13 cellular contexts compared by ENCODE assay signal in the genomic region with DNA sequence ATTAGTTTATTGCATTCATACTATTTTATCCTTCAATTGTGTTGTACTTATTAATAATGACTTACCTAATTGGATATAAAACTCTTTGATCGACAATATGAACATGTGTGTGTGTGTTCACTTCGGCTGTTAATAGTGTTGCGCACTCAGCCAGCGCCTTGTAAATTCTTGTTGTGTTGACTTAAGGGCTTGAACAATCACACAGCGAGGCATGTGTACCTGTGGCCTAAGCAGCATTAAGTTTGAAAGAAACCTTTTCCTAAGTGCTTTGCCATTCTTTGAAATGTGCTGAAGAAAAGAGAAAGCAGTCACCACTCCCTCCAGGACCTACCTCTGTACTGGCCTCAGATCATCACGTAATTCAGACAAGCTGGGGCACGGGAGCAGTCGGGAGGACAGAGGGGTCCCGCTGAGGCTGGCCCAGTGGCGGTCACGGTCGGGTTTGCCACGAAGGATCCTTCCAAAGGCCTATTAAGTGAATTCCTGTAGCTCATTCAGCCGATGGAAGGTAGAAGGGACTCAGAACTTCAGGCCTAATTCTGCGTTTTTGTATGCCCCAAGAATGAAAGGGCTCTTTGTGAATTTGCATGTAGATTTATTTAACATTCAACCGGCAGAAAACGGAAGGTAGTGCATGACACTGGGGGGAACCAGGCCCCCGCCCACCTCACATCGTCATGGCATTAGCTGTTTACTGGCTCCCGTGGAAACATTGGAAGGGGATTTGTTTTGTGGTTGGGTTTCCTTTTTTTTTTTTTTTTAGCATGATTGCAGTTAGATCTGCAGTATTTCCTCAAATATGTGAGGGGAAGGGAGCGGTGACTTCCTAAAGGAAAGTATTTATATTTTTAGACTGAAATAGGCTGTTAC.
DNase-seq lines count a peak whose midpoint lies in the region; ATAC-seq and TF ChIP-seq lines count a peak whose summit lies in the region.
"Had no signal": no experiment of that assay in that cellular context is flagged by ENCODE, and none has a peak within 500 bp of the region (broad histone marks: within the 10 kb centered on the region; RNA-seq: fewer than 3 reads in every experiment).

No MANE protein-coding gene starts in this region.

- H3K4me3 ChIP-seq in BLaER1 treated with 17β-estradiol and CSF1 and Interleukin-3, amounts not matched to agents 10 nM and 100 nM = no peak overlapping the region
- H3K4me3 ChIP-seq in astrocyte of the cerebellum (ENCODE audit: low read depth, low read length) (no peak overlapping the region), parathyroid adenoma (ENCODE audit: low read depth, low read length) (no peak overlapping the region)

- peaks cover 0 to 15% (median 11%) of the 10 kb centered on the region in 10 experiments; a peak in 13 of 20 replicates for H3K4me1 ChIP-seq in BLaER1 treated with 17β-estradiol and CSF1 and Interleukin-3, amounts not matched to agents 10 nM and 100 nM
- H3K4me1 ChIP-seq in parathyroid adenoma = no peaks in the 10 kb centered on the region

- no peaks in the 10 kb centered on the region for H3K27me3 ChIP-seq in BLaER1 treated with 17β-estradiol and CSF1 and Interleukin-3, amounts not matched to agents 10 nM and 100 nM
- H3K27me3 ChIP-seq in parathyroid adenoma (ENCODE audit: control insufficient read depth, insufficient read depth, low read length) = no peaks in the 10 kb centered on the region

- H3K79me2 ChIP-seq in parathyroid adenoma = no peaks in the 10 kb centered on the region

- DNase-seq in astrocyte of the cerebellum (ENCODE audit: low read depth) (peak; percentile 6), left cardiac atrium (peak; percentile 61)
- no peak for DNase-seq in activated effector memory CD4-positive, alpha-beta T cell treated with Interleukin-2 at 50 U/mL for 16 hours
- DNase-seq: activated CD8-positive, alpha-beta memory T cell treated with anti-CD3 and anti-CD28 coated beads for 24 hours; DND-41; NCI-H146; T-helper 1 cell had no signal

- H3K4me2 ChIP-seq in BLaER1 treated with 17β-estradiol and CSF1 and Interleukin-3, amounts not matched to agents 10 nM and 100 nM = peak overlapping the region in 7 of 11 experiments; percentile 6 to 68 (median 53); a peak in 11 of 22 replicates
- H3K4me2 ChIP-seq in parathyroid adenoma (ENCODE audit: low read length) = no peak overlapping the region

- H4K20me1 ChIP-seq in BLaER1 treated with 17β-estradiol and CSF1 and Interleukin-3, amounts not matched to agents 10 nM and 100 nM = no peaks in the 10 kb centered on the region

- H3K36me3 ChIP-seq in BLaER1 treated with 17β-estradiol and CSF1 and Interleukin-3, amounts not matched to agents 10 nM and 100 nM = no peaks in the 10 kb centered on the region
- no peaks in the 10 kb centered on the region for H3K36me3 ChIP-seq in parathyroid adenoma (ENCODE audit: control insufficient read depth, insufficient read depth, low read length)

- intact Hi-C loops in left cardiac atrium (cut with DNase I) = no loop called here

- no peak overlapping the region for H2AFZ ChIP-seq in parathyroid adenoma

- in situ Hi-C loops in astrocyte of the cerebellum (cut with HindIII; ENCODE audit: low sequenced_read_pairs) = no loop called here

- H3K9me3 ChIP-seq in BLaER1 treated with 17β-estradiol and CSF1 and Interleukin-3, amounts not matched to agents 10 nM and 100 nM (replicated peaks in 1 of 11) = no peaks in the 10 kb centered on the region
- H3K9me3 ChIP-seq in parathyroid adenoma (ENCODE audit: control insufficient read depth, low read length) = no peaks in the 10 kb centered on the region

- no peak overlapping the region; a peak in 1 of 22 replicates for H3K27ac ChIP-seq in BLaER1 treated with 17β-estradiol and CSF1 and Interleukin-3, amounts not matched to agents 10 nM and 100 nM
- H3K27ac ChIP-seq in parathyroid adenoma = peak overlapping the region; percentile 54

- H3K9ac ChIP-seq in BLaER1 treated with 17β-estradiol and CSF1 and Interleukin-3, amounts not matched to agents 10 nM and 100 nM = no peak overlapping the region
- no peak overlapping the region for H3K9ac ChIP-seq in parathyroid adenoma

- ATAC-seq in left cardiac atrium (peak; percentile 41 to 66), GM18861 (IDR thresholded peaks at IDR 0.05; ENCODE audit: unreplicated experiment) (no peak), HG03196 (IDR thresholded peaks at IDR 0.05; ENCODE audit: unreplicated experiment) (no peak), GM18511 (IDR thresholded peaks at IDR 0.05; ENCODE audit: unreplicated experiment) (no peak)
- ATAC-seq: activated naive CD4-positive, alpha-beta T cell treated with anti-CD3 and anti-CD28 coated beads, Interleukin-2, amount 50 U/mL, for 72 hours had no signal

- TF ChIP-seq CTCF in astrocyte of the cerebellum (IDR thresholded peaks at IDR 0.05; ENCODE audit: low read depth, low read length, missing control alignments) (no peak), parathyroid adenoma (IDR thresholded peaks at IDR 0.05) (no peak)

Comparison
In these comparisons a context has a peak if more than half of its experiments do, and no peak if none do; other contexts are left out.
1. ATAC-seq: peak in left cardiac atrium (2 of 2); none in GM18861 (single experiment), HG03196 (single experiment) and GM18511 (single experiment).